Comparison of ENCODE assay signal across 1 cellular context in genomic region chr15:90489514-90489913, GRCh38.
TF ChIP-seq lines count a peak whose summit lies in the region.

No MANE protein-coding gene starts in this region.

TF ChIP-seq in HEK293T, 16 proteins besides CTCF, POLR2A, EP300 and RAD21:
- TF ChIP-seq ELF4 (IDR thresholded peaks at IDR 0.05) (no peak), SUZ12 (IDR thresholded peaks at IDR 0.05) (no peak)
- TF ChIP-seq, protein P1, sequence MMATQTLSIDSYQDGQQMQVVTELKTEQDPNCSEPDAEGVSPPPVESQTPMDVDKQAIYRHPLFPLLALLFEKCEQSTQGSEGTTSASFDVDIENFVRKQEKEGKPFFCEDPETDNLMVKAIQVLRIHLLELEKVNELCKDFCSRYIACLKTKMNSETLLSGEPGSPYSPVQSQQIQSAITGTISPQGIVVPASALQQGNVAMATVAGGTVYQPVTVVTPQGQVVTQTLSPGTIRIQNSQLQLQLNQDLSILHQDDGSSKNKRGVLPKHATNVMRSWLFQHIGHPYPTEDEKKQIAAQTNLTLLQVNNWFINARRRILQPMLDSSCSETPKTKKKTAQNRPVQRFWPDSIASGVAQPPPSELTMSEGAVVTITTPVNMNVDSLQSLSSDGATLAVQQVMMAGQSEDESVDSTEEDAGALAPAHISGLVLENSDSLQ (IDR thresholded peaks at IDR 0.05), result peak; percentile 35
